8 cellular contexts compared by ENCODE assay signal in the genomic region with DNA sequence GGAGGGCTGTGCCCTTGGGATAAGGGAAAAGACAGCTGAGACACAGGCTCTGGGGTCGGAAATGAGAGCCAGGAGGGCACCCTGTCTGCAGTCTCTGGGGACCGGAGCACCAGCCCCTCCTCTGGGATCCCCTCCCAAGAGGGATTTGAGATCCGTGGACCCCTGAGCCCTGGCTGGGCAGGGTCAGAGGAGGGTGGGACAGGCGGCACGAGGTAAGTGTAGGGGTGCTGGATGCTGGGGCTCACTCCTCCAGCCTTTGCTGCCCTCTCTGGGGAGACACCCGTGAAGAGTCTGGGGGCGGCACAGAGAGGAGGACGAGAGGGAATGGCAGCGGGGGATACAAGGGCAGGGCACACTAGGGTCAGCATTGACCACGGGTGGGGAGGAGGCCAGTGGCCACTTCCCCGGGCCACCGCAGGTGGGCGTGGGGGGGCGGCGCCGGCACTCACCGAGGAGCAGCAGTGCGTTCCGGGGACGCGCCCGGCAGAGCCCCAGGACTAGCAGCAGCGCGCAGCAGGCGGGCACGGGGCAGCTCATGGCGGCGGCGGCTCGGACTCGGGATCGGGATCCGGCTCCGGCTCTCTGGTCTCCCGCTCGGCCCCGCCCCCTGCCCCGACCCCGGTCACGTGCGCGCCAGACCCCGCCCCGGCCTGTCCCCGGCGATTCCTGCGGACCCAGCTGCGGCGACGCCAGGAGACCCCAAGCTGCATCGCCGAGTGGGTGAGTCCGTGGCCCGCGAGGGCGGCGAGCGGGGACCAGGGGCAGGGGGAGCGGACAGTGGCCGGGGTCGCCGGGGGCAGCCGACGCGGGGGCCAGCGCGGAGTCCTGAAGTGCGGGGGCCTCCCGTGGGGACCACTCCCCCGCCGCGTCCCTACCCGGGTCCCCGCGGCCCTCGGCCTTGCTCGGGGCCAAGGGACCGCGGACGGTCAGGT. TPM values are rescaled to one million over a fixed set of nuclear protein-coding genes. Genes with fewer than 3 reads are reported as not detected.
DNase-seq lines count a peak whose midpoint lies in the region; TF ChIP-seq lines count a peak whose summit lies in the region.

Gene SGSH, minus strand, starts transcription at position 557 of the 932 bp plus-strand sequence. Its CDS starts 20 bp downstream, at position 537.
Gene SLC26A11, plus strand, starts transcription at position 651 of the 932 bp plus-strand sequence. CDS start 1,134 bp downstream, outside the sequence.

- H3F3A ChIP-seq in GM23248 (ENCODE audit: insufficient read depth), result no peaks in the 10 kb centered on the region

- DNase-seq in DMS114 treated with DMSO at 0.1 percent for 48 hours (lab: John Stamatoyannopoulos, UW; ENCODE audit: unreplicated experiment) (peak; percentile 23), GM23248 (peak; percentile 90), NCI-H2171 (lab: John Stamatoyannopoulos, UW) (peak; percentile 75), colonic mucosa (peak; percentile 87), left kidney (ENCODE audit: low read depth, low spot score) (peak; percentile 94), cortex of kidney (lab: John Stamatoyannopoulos, UW) (no peak)
- peak; percentile 50 to 52 for DNase-seq in activated CD4-positive, alpha-beta T cell treated with anti-CD3 and anti-CD28 coated beads for 4 hours
- peak; percentile 69 to 72 for DNase-seq in stimulated activated CD4-positive, alpha-beta T cell treated with anti-CD3 and anti-CD28 coated beads, Interleukin-2, amount 100 ng/mL, for 48 hours

- H3K27me3 ChIP-seq in GM23248 (replicated peaks; ENCODE audit: insufficient read depth), result no peaks in the 10 kb centered on the region
- H3K27me3 ChIP-seq in colonic mucosa, result no peaks in the 10 kb centered on the region

- peaks cover 22% of the 10 kb centered on the region for H3K79me2 ChIP-seq in GM23248 (ENCODE audit: insufficient read depth)

- H3K4me1 ChIP-seq in GM23248 (ENCODE audit: insufficient read depth) (peaks cover 4% of the 10 kb centered on the region; the same call in 1 of the 2 replicates), colonic mucosa (peaks cover 3% of the 10 kb centered on the region)

- H4K20me1 ChIP-seq in GM23248 (ENCODE audit: insufficient read depth), result no peaks in the 10 kb centered on the region

- no peaks in the 10 kb centered on the region; the same call in 1 of the 2 replicates for H3K36me3 ChIP-seq in GM23248 (ENCODE audit: low read depth)
- no peaks in the 10 kb centered on the region for H3K36me3 ChIP-seq in colonic mucosa

- H3K9me3 ChIP-seq in GM23248 (ENCODE audit: low read depth) (no peaks in the 10 kb centered on the region), colonic mucosa (no peaks in the 10 kb centered on the region)

- peak within 1 kb of the TSS; percentile 83 for H2AFZ ChIP-seq in GM23248

- H3K4me2 ChIP-seq in GM23248 (ENCODE audit: unreplicated experiment), result peak within 1 kb of the TSS; percentile 84

- H3K4me3 ChIP-seq in GM23248 (peak within 1 kb of the TSS; percentile 85), colonic mucosa (peak within 1 kb of the TSS; percentile 93)

- intact Hi-C loops in colonic mucosa (cut with DNase I), result no loop called here

- 2% methylated on average over 31 to 74 of the region's 80 CpGs for WGBS in GM23248 (ENCODE audit: low coverage in 1 of 2, low lambda C conversion rate in 2 of 2, missing lambda C conversion rate in 2 of 2), 2 experiments

- in situ Hi-C loops in GM23248 (cut with MboI), result no loop called here

- H3K9me2 ChIP-seq in GM23248 (ENCODE audit: insufficient read depth), result no peaks in the 10 kb centered on the region

- H3K27ac ChIP-seq in GM23248 (peak within 1 kb of the TSS; percentile 49), colonic mucosa (peak within 1 kb of the TSS; percentile 78)

- H3K9ac ChIP-seq in GM23248 (peak within 1 kb of the TSS; percentile 85), colonic mucosa (ENCODE audit: low read depth in 2 of 2, low read length in 2 of 2) (peak within 1 kb of the TSS; percentile 97 to 99)

- no peak for TF ChIP-seq CTCF in colonic mucosa (IDR thresholded peaks at IDR 0.05)

RNA-seq across cellular contexts. Expression of gene SGSH, which starts in this region (rescaled TPM):
- 21.2 and 35.2 TPM in 2 replicates for total RNA-seq in GM23248 (2014; rRNA removed; shearing (Covaris generic))
- polyA plus RNA-seq in GM23248 (2016; fragmentation: Nextera tagmentation; extraction: Ambion mirVana), result 63.5 and 69.8 TPM in 2 replicates
- 10 to 100 TPM; 40.3 to 43.1 TPM for total RNA-seq in colonic mucosa

RNA-seq across cellular contexts. Expression of gene SLC26A11, which starts in this region (rescaled TPM):
- 13.9 and 16.3 TPM in 2 replicates for total RNA-seq in GM23248 (2014; rRNA removed; shearing (Covaris generic))
- 11.4 and 11.9 TPM in 2 replicates for polyA plus RNA-seq in GM23248 (2016; fragmentation: Nextera tagmentation; extraction: Ambion mirVana)
- total RNA-seq in colonic mucosa, result 1 to 10 TPM; 8.0 to 9.3 TPM
